In the genomic region with DNA sequence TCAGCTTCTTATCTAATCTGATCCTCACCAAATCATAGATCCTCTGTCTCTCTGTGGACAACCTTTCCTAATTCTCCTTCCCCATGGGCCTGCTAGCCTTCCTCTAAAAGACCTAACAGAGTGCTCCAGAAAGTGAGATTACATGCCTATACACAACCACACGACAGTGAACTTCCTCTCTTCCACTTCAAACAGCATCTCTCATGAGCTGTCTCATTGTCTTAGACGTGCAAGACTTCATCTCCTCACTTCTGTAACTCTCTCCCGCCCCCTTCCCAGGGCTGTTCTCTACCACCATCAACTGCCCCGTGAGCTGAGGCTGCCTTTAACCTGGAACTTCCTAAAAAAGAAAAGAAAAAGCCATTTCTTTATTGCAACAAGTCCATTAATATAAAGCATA, we compare ENCODE assay signal across 12 cellular contexts. TPM values are rescaled to one million over a fixed set of nuclear protein-coding genes. Genes with fewer than 3 reads are reported as not detected.
DNase-seq lines count a peak whose midpoint lies in the region; ATAC-seq, FAIRE-seq and TF ChIP-seq lines count a peak whose summit lies in the region.
"Had no signal": no experiment of that assay in that cellular context is flagged by ENCODE, and none has a peak within 500 bp of the region (broad histone marks: within the 10 kb centered on the region; RNA-seq: fewer than 3 reads in every experiment).

No MANE protein-coding gene starts in this region.

- no peak for FAIRE-seq in D721Med (lab: Jason Lieb, UNC)

- H4K20me1 ChIP-seq in DND-41 (ENCODE audit: insufficient read depth, low read length): peaks cover 86% of the 10 kb centered on the region

- H3K27ac Mint-ChIP-seq in stimulated activated naive CD8-positive, alpha-beta T cell treated with anti-CD3 and anti-CD28 coated beads, Interleukin-15, amount 100 ng/mL, for 72 hours: no peak overlapping the region

- H3K4me1 ChIP-seq in DND-41 (ENCODE audit: insufficient read depth, low read length): no peaks in the 10 kb centered on the region
- H3K4me1 ChIP-seq in Panc1 (ENCODE audit: control insufficient read depth, insufficient read depth, low read length): peaks cover 76% of the 10 kb centered on the region

- H3K9me3 ChIP-seq in DND-41 (ENCODE audit: insufficient read depth, low read length, severe bottlenecking): no peaks in the 10 kb centered on the region
- H3K9me3 ChIP-seq in Panc1 (ENCODE audit: control insufficient read depth, insufficient read depth, low read depth, low read length): no peaks in the 10 kb centered on the region

- in situ Hi-C loops in Panc1 (cut with HindIII; ENCODE audit: low pct_unique_long_range_greater_than_20kb, low sequenced_read_pairs): no loop called here

- H3K27me3 Mint-ChIP-seq in stimulated activated naive CD8-positive, alpha-beta T cell treated with anti-CD3 and anti-CD28 coated beads, Interleukin-15, amount 100 ng/mL, for 72 hours: no peaks in the 10 kb centered on the region

- H3K4me1 Mint-ChIP-seq in stimulated activated naive CD8-positive, alpha-beta T cell treated with anti-CD3 and anti-CD28 coated beads, Interleukin-15, amount 100 ng/mL, for 72 hours: peaks cover 38% of the 10 kb centered on the region

- H3K79me2 ChIP-seq in DND-41 (ENCODE audit: insufficient read depth, low read length): peaks cover 72% of the 10 kb centered on the region

- H3K9ac ChIP-seq in DND-41 (ENCODE audit: low read depth, low read length): no peak overlapping the region

- no peak overlapping the region for H3K4me3 Mint-ChIP-seq in stimulated activated naive CD8-positive, alpha-beta T cell treated with anti-CD3 and anti-CD28 coated beads, Interleukin-15, amount 100 ng/mL, for 72 hours

- H3K27ac ChIP-seq in DND-41 (ENCODE audit: low read length) (no peak overlapping the region), Panc1 (ENCODE audit: low read length) (peak overlapping the region; percentile 72), epithelial cell of prostate (peak overlapping the region; percentile 60)

- no TSS peak for BruUV-seq in Panc1 (replicated peaks; lab: Mats Ljungman, UMichigan)

- POLR2A ChIA-PET in Panc1 (lab: Charles Lee): interaction anchor here (0.6 kb wide), 1 partner anchor 10 kb away, joined by 3 read pairs; no protein-coding TSS in a partner anchor

- H3K4me3 ChIP-seq in DND-41 (ENCODE audit: low read depth in 1 of 2, low read length in 2 of 2): no peak overlapping the region
- H3K4me3 ChIP-seq in Panc1 (ENCODE audit: low read depth in 2 of 2, low read length in 2 of 2): no peak overlapping the region

- CTCF ChIA-PET in Panc1 (lab: Charles Lee): no interaction called here

- intact Hi-C loops in Panc1 (cut with micrococcal nuclease; ENCODE audit: unreplicated experiment): no loop called here

- no peaks in the 10 kb centered on the region for H3K9me3 Mint-ChIP-seq in stimulated activated naive CD8-positive, alpha-beta T cell treated with anti-CD3 and anti-CD28 coated beads, Interleukin-15, amount 100 ng/mL, for 72 hours

- H3K36me3 ChIP-seq in DND-41 (ENCODE audit: insufficient read depth, low read length) (peaks cover 63% of the 10 kb centered on the region), Panc1 (ENCODE audit: control insufficient read depth, insufficient read depth, low read length) (peaks cover 27% of the 10 kb centered on the region)

- no peak overlapping the region for H3K4me2 ChIP-seq in DND-41 (ENCODE audit: insufficient read depth, low read length)

- no peak for DNase-seq in DND-41
- no peak for DNase-seq in Panc1 (ENCODE audit: low read depth, low spot score)
- no peak for DNase-seq in epithelial cell of prostate (ENCODE audit: low read depth, low spot score)
- DNase-seq in pons (ENCODE audit: low spot score): peak; percentile 70
- no peak for DNase-seq in stimulated activated naive CD8-positive, alpha-beta T cell treated with anti-CD3 and anti-CD28 coated beads, Interleukin-15, amount 100 ng/mL, for 72 hours
- DNase-seq in D721Med (ENCODE audit: insufficient read length, low spot score): no peak
- DNase-seq: activated naive CD4-positive, alpha-beta T cell; stimulated activated CD4-positive, alpha-beta T cell treated with anti-CD3 and anti-CD28 coated beads, Interleukin-15, amount 100 ng/mL, for 24 hours; T-helper 9 cell had no signal

- no peak for TF ChIP-seq CTCF in DND-41 (IDR thresholded peaks at IDR 0.05; ENCODE audit: borderline replicate concordance, extremely low read depth, low read length, poor library complexity, severe bottlenecking)
- no peak for TF ChIP-seq CTCF in Panc1 (IDR thresholded peaks at IDR 0.05)
- TF ChIP-seq CTCF in D721Med (IDR thresholded peaks at IDR 0.05; ENCODE audit: insufficient read depth, missing control alignments): no peak

- ATAC-seq in DND-41 (ENCODE audit: insufficient read depth, low read depth) (peak; percentile 31; the same call in 1 of the 3 replicates), Panc1 (no peak), HG02885 (IDR thresholded peaks at IDR 0.05; ENCODE audit: poor library complexity, unreplicated experiment) (no peak), HG03460 (IDR thresholded peaks at IDR 0.05; ENCODE audit: unreplicated experiment) (no peak)
- no peak for ATAC-seq in stimulated activated naive CD8-positive, alpha-beta T cell treated with anti-CD3 and anti-CD28 coated beads, Interleukin-15, amount 100 ng/mL, for 72 hours

- H3K27me3 ChIP-seq in DND-41 (ENCODE audit: insufficient read depth, low read length, poor library complexity) (no peaks in the 10 kb centered on the region), Panc1 (ENCODE audit: control insufficient read depth, insufficient read depth, low read length) (no peaks in the 10 kb centered on the region)

- H2AFZ ChIP-seq in DND-41 (ENCODE audit: low read depth, low read length): no peak overlapping the region

RNA-seq across cellular contexts. Expression of gene A3GALT2, which starts 14.1 kb away (rescaled TPM):
- total RNA-seq in Panc1 (2021; ENCODE audit: unreplicated experiment): not detected
- not detected for polyA plus RNA-seq in Panc1 (2012; ENCODE audit: insufficient read length)
- total RNA-seq: lung microvascular endothelial cell had no signal
